In genomic region chr4:169594560-169595195, GRCh38 we compare ENCODE assay signal across 24 cellular contexts.
"Had no signal": no experiment of that assay in that cellular context is flagged by ENCODE, and none has a peak within 500 bp of the region (broad histone marks: within the 10 kb centered on the region; RNA-seq: fewer than 3 reads in every experiment).

No MANE protein-coding gene starts in this region.

- ATAC-seq: K562 had no signal

- H3K9me3 Mint-ChIP-seq: IgD-negative memory B cell had no signal

- H3K27me3 ChIP-seq: SJSA1 had no signal

- H3K4me3 Mint-ChIP-seq: IgD-negative memory B cell had no signal

- DNase-seq: Kasumi-1, MM.1S, NCI-H1092 treated with DMSO at 0.1 percent for 48 hours, NCI-H1436, NCI-H187, NCI-H2029, NCI-H2081 treated with DMSO at 0.1 percent for 48 hours, NCI-H2171, NCI-H226, NCI-H446, NCI-H510A, NCI-H524 treated with DMSO at 0.1 percent for 48 hours, NCI-H69, NCI-H774, RPMI8226, SHP77 treated with DMSO at 0.1 percent for 48 hours had no signal

- H3K27ac Mint-ChIP-seq: IgD-negative memory B cell had no signal

- FAIRE-seq: HTR-8/SVneo, K562, RCC 7860 had no signal

- H3K27ac ChIP-seq: HL-60, KMS-11, SJSA1, SK-N-MC had no signal

- H3K9me3 ChIP-seq: SJSA1 had no signal

- H3K4me1 Mint-ChIP-seq: IgD-negative memory B cell had no signal

- H3K4me1 ChIP-seq: SJSA1 had no signal

- H3K27me3 Mint-ChIP-seq: IgD-negative memory B cell had no signal

- H3K36me3 ChIP-seq: SJSA1 had no signal

- H3K4me3 ChIP-seq: K562, SJSA1, SK-N-MC had no signal
